In genomic region chr2:74414913-74415761, GRCh38 we compare ENCODE assay signal across 8 cellular contexts. TPM values are rescaled to one million over a fixed set of nuclear protein-coding genes. Genes with fewer than 3 reads are reported as not detected.
DNase-seq lines count a peak whose midpoint lies in the region; ATAC-seq and TF ChIP-seq lines count a peak whose summit lies in the region.

No MANE protein-coding gene starts in this region.

- H3K27me3 Mint-ChIP-seq in activated B cell treated with CpG ODN at 0.5 μM for 24 hours, result no peaks in the 10 kb centered on the region

- H3K36me3 Mint-ChIP-seq in activated B cell treated with CpG ODN at 0.5 μM for 24 hours (ENCODE audit: low read depth), result no peaks in the 10 kb centered on the region

- H3K9me3 Mint-ChIP-seq in activated B cell treated with CpG ODN at 0.5 μM for 24 hours, result no peaks in the 10 kb centered on the region

- H3K4me1 ChIP-seq in parathyroid adenoma (no peaks in the 10 kb centered on the region), hepatocyte (ENCODE audit: insufficient read depth) (no peaks in the 10 kb centered on the region)

- 95% methylated on average over 58 of the region's 62 CpGs for WGBS in hepatocyte (ENCODE audit: low lambda C conversion rate, missing lambda C conversion rate)

- H3K4me2 ChIP-seq in parathyroid adenoma (ENCODE audit: low read length) (peak overlapping the region; percentile 15), hepatocyte (no peak overlapping the region)

- no peaks in the 10 kb centered on the region for H3K9me3 ChIP-seq in parathyroid adenoma (ENCODE audit: control insufficient read depth, low read length)
- H3K9me3 ChIP-seq in hepatocyte (ENCODE audit: low read depth), result no peaks in the 10 kb centered on the region

- H3K27ac ChIP-seq in parathyroid adenoma (peak overlapping the region; percentile 76), hepatocyte (no peak overlapping the region)

- intact Hi-C loops in activated B cell treated with CpG ODN at 0.5 μM for 24 hours (cut with micrococcal nuclease), result no loop called here

- H3K9ac ChIP-seq in parathyroid adenoma, result peak overlapping the region; percentile 33

- no peaks in the 10 kb centered on the region for H3K36me3 ChIP-seq in parathyroid adenoma (ENCODE audit: control insufficient read depth, insufficient read depth, low read length)
- H3K36me3 ChIP-seq in hepatocyte (replicated peaks; ENCODE audit: insufficient read depth, low read depth), result no peaks in the 10 kb centered on the region

- ATAC-seq in activated B cell treated with CpG ODN at 0.5 μM for 24 hours (ENCODE audit: low read depth) (peak; percentile 78), GM18909 (IDR thresholded peaks at IDR 0.05; ENCODE audit: poor library complexity, unreplicated experiment) (no peak)

- peak overlapping the region; percentile 86 for H2AFZ ChIP-seq in parathyroid adenoma
- H2AFZ ChIP-seq in hepatocyte, result no peak overlapping the region

- H4K20me1 ChIP-seq in hepatocyte (ENCODE audit: insufficient read depth, poor library complexity, severe bottlenecking), result no peaks in the 10 kb centered on the region

- POLR2A ChIA-PET in activated B cell treated with CpG ODN at 0.5 μM for 24 hours (lab: Charles Lee), result interaction anchor here (0.6 to 2.1 kb wide), 10 partner anchors 9 to 482 kb away, joined by 3 to 8 read pairs (median 3); partner anchors contain the start of genes CCDC142, INO80B, MRPL53 and WBP1

- H3K27ac Mint-ChIP-seq in activated B cell treated with CpG ODN at 0.5 μM for 24 hours, result peak overlapping the region; percentile 74

- H3K4me3 ChIP-seq in fibroblast of pulmonary artery (replicated peaks; ENCODE audit: low read depth, low read length) (peak overlapping the region; percentile 32), parathyroid adenoma (ENCODE audit: low read depth, low read length) (no peak overlapping the region), hepatocyte (no peak overlapping the region)

- H3K27me3 ChIP-seq in parathyroid adenoma (ENCODE audit: control insufficient read depth, insufficient read depth, low read length) (no peaks in the 10 kb centered on the region), hepatocyte (no peaks in the 10 kb centered on the region)

- no peak for TF ChIP-seq CTCF in activated B cell treated with CpG ODN at 0.5 μM for 24 hours (IDR thresholded peaks at IDR 0.05)
- peak; percentile 3 for TF ChIP-seq CTCF in fibroblast of pulmonary artery (IDR thresholded peaks at IDR 0.05; ENCODE audit: low read length, missing control alignments)
- TF ChIP-seq CTCF in parathyroid adenoma (IDR thresholded peaks at IDR 0.05), result no peak
- no peak for TF ChIP-seq CTCF in hepatocyte (IDR thresholded peaks at IDR 0.05; ENCODE audit: poor library complexity)

- DNase-seq in activated CD8-positive, alpha-beta memory T cell treated with anti-CD3 and anti-CD28 coated beads for 24 hours, result peak; percentile 75
- DNase-seq in activated CD8-positive, alpha-beta memory T cell treated with anti-CD3 and anti-CD28 coated beads, Interleukin-2, amount 50 U/mL, for 48 hours, result no peak
- peak; percentile 62 for DNase-seq in activated B cell treated with CpG ODN at 0.5 μM for 24 hours
- no peak for DNase-seq in fibroblast of pulmonary artery (ENCODE audit: low read depth)
- DNase-seq in hepatocyte (ENCODE audit: low spot score), result no peak
- no peak for DNase-seq in NCI-H1417 (lab: John Stamatoyannopoulos, UW)

- H3K79me2 ChIP-seq in parathyroid adenoma (no peaks in the 10 kb centered on the region), hepatocyte (no peaks in the 10 kb centered on the region)

- H3K4me1 Mint-ChIP-seq in activated B cell treated with CpG ODN at 0.5 μM for 24 hours, result peaks cover 53% of the 10 kb centered on the region

- H3K9me2 ChIP-seq in hepatocyte (replicated peaks; ENCODE audit: insufficient read depth), result no peaks in the 10 kb centered on the region

- peak overlapping the region; percentile 80 for H3K4me3 Mint-ChIP-seq in activated B cell treated with CpG ODN at 0.5 μM for 24 hours

- CTCF ChIA-PET in activated B cell treated with CpG ODN at 0.5 μM for 24 hours (lab: Charles Lee), result interaction anchor here (0.9 to 2.6 kb wide), 3 partner anchors 15 to 23 kb away, joined by 3 to 14 read pairs (median 9); no protein-coding TSS in a partner anchor

RNA-seq across cellular contexts. Expression of gene C2orf81, which starts 6.3 kb away (rescaled TPM):
- total RNA-seq in activated B cell treated with CpG ODN at 0.5 μM for 24 hours, result 3.9 and 5.5 TPM in 2 replicates
- 0.32 and 0.37 TPM in 2 replicates for total RNA-seq in hepatocyte
- 0.76 and 4.2 TPM in 2 replicates for polyA plus RNA-seq in hepatocyte

RNA-seq across cellular contexts. Expression of gene WDR54, which starts 6.4 kb away (rescaled TPM):
- total RNA-seq in activated B cell treated with CpG ODN at 0.5 μM for 24 hours (32.3 and 33.5 TPM in 2 replicates), hepatocyte (6.2 and 7.1 TPM in 2 replicates)
- polyA plus RNA-seq in hepatocyte, result 22.2 and 22.6 TPM in 2 replicates

RNA-seq across cellular contexts. Expression of gene RTKN, which starts 26.6 kb away (rescaled TPM):
- total RNA-seq in activated B cell treated with CpG ODN at 0.5 μM for 24 hours (8.3 and 11.6 TPM in 2 replicates), hepatocyte (66.1 and 74.2 TPM in 2 replicates)
- polyA plus RNA-seq in hepatocyte, result 77.5 and 85.0 TPM in 2 replicates

RNA-seq across cellular contexts. Expression of gene DCTN1, which starts 35.0 kb away (rescaled TPM):
- 122 and 137 TPM in 2 replicates for total RNA-seq in activated B cell treated with CpG ODN at 0.5 μM for 24 hours
- total RNA-seq in hepatocyte, result 72.3 and 84.3 TPM in 2 replicates
- polyA plus RNA-seq in hepatocyte, result 95.0 and 111 TPM in 2 replicates

RNA-seq across cellular contexts. Expression of gene INO80B, which starts 39.8 kb away (rescaled TPM):
- total RNA-seq in activated B cell treated with CpG ODN at 0.5 μM for 24 hours (47.9 and 51.3 TPM in 2 replicates), hepatocyte (16.0 and 20.0 TPM in 2 replicates)
- 18.9 and 19.9 TPM in 2 replicates for polyA plus RNA-seq in hepatocyte

Comparison
In these comparisons a context has a peak if more than half of its experiments do, and no peak if none do; other contexts are left out.
1. DNase-seq: peak in activated CD8-positive, alpha-beta memory T cell treated with anti-CD3 and anti-CD28 coated beads for 24 hours (single experiment) and activated B cell treated with CpG ODN at 0.5 μM for 24 hours (single experiment); none in activated CD8-positive, alpha-beta memory T cell treated with anti-CD3 and anti-CD28 coated beads, Interleukin-2, amount 50 U/mL, for 48 hours (single experiment), fibroblast of pulmonary artery (single experiment), hepatocyte (single experiment) and NCI-H1417 (0 of 3).